Comparison of ENCODE assay signal across 1 cellular context in the genomic region with DNA sequence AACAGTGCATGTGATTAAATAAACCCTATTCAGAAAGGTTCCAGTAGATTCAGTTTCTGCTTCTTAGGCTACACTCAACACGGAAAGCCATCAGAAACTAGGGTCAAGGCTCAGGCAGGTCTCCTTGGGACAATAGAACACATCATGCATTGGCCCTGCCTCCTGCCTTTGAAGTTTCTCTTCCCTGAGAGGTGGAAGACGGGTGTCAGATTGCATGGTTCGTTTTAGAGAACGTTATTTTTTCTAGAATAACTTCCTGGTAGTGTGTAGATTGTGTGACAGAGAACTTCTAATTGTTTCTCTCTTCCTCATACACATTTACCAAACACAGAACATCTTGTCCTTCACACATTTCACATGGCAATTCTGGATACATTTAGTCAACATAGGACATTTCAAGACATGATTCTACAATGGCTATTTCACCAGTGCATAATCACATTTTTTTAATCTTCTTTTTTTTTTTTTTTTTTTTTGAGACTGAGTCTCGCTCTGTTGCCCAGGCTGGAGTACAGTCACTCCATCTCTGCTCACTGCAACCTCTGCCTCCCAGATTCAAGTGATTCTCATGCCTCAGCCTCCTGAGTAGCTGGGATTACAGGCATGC.
TF ChIP-seq lines count a peak whose summit lies in the region.

No MANE protein-coding gene starts in this region.

TF ChIP-seq in A549, 52 proteins besides CTCF, POLR2A, EP300 and RAD21 (continued from another document):
- no peak for TF ChIP-seq BHLHE40 (IDR thresholded peaks at IDR 0.05; ENCODE audit: low read depth, low read length)
- no peak for TF ChIP-seq MYC (IDR thresholded peaks at IDR 0.05; ENCODE audit: borderline replicate concordance, low read length)
- TF ChIP-seq HDAC2 (IDR thresholded peaks at IDR 0.05) = no peak
